7 cellular contexts compared by ENCODE assay signal in the genomic region with DNA sequence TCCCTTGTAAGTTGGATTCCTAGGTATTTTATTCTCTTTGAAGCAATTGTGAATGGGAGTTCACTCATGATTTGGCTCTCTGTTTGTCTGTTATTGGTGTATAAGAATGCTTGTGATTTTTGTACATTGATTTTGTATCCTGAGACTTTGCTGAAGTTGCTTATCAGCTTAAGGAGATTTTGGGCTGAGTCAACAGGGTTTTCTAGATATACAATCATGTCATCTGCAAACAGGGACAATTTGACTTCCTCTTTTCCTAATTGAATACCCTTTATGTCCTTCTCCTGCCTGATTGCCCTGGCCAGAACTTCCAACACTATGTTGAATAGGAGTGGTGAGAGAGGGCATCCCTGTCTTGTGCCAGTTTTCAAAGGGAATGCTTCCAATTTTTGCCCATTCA. TPM values are rescaled to one million over a fixed set of nuclear protein-coding genes. Genes with fewer than 3 reads are reported as not detected.
"Had no signal": no experiment of that assay in that cellular context is flagged by ENCODE, and none has a peak within 500 bp of the region (broad histone marks: within the 10 kb centered on the region; RNA-seq: fewer than 3 reads in every experiment).

No MANE protein-coding gene starts in this region.

RNA-seq across cellular contexts. Expression of gene MS4A3, which starts 6.0 kb away (rescaled TPM):
- total RNA-seq: GM23248, GM23338, H1, H4, H7, H9, HFFc6 had no signal
- polyA plus RNA-seq: GM23248, GM23338, H1 had no signal

RNA-seq across cellular contexts. Expression of gene OOSP2, which starts 10.2 kb away (rescaled TPM):
- total RNA-seq: GM23248, GM23338, H1, H4, H7, H9, HFFc6 had no signal
- polyA plus RNA-seq: GM23248, GM23338, H1 had no signal

RNA-seq across cellular contexts. Expression of gene OOSP4B, which starts 33.4 kb away (rescaled TPM):
- total RNA-seq: GM23248, GM23338, H1, H4, H7, H9, HFFc6 had no signal
- polyA plus RNA-seq: GM23248, GM23338, H1 had no signal

RNA-seq across cellular contexts. Expression of gene MS4A2, which starts 38.0 kb away (rescaled TPM):
- total RNA-seq: GM23248, GM23338, H1, H4, H7, H9, HFFc6 had no signal
- polyA plus RNA-seq: GM23248, GM23338, H1 had no signal
